Comparison of ENCODE assay signal across 35 cellular contexts in genomic region chr9:82865524-82865923, GRCh38.
"Had no signal": no experiment of that assay in that cellular context is flagged by ENCODE, and none has a peak within 500 bp of the region (broad histone marks: within the 10 kb centered on the region; RNA-seq: fewer than 3 reads in every experiment).

No MANE protein-coding gene starts in this region.

- H3K9me3 ChIP-seq: MG63 had no signal

- H3K4me3 ChIP-seq: MG63 had no signal

- DNase-seq: Karpas-422, Kasumi-1, MG63, MM.1S, MV-4-11, NCI-H1048, NCI-H1092, NCI-H1092 treated with DMSO at 0.1 percent for 48 hours, NCI-H1105, NCI-H1105 treated with DMSO at 0.1 percent for 48 hours, NCI-H1417, NCI-H1417 treated with DMSO at 0.1 percent for 48 hours, NCI-H1436, NCI-H1436 treated with DMSO at 0.1 percent for 48 hours, NCI-H146, NCI-H1694, NCI-H1694 treated with DMSO at 0.1 percent for 48 hours, NCI-H187, NCI-H187 treated with DMSO at 0.1 percent for 48 hours, NCI-H1930, NCI-H2029, NCI-H2029 treated with DMSO at 0.1 percent for 48 hours, NCI-H2081, NCI-H2081 treated with DMSO at 0.1 percent for 48 hours, NCI-H2107, NCI-H2171, NCI-H2171 treated with DMSO at 0.1 percent for 48 hours, NCI-H2227 treated with DMSO at 0.1 percent for 48 hours, NCI-H226, NCI-H345, NCI-H446, NCI-H446 treated with DMSO at 0.1 percent for 48 hours, NCI-H510A, NCI-H510A treated with DMSO at 0.1 percent for 48 hours, NCI-H524 had no signal

- H3K36me3 ChIP-seq: MG63 had no signal

- H3K27me3 ChIP-seq: MG63 had no signal
